Comparison of ENCODE assay signal across 8 cellular contexts in genomic region chr2:37324786-37325624, GRCh38. TPM values are rescaled to one million over a fixed set of nuclear protein-coding genes. Genes with fewer than 3 reads are reported as not detected.
DNase-seq lines count a peak whose midpoint lies in the region; ATAC-seq and TF ChIP-seq lines count a peak whose summit lies in the region.

Gene PRKD3 (minus strand): TSS chr2:37324833. CDS start chr2:37316524, 8,309 bp downstream.

- peak; percentile 34 to 74 (median 60) for TF ChIP-seq POLR2A in body of pancreas (IDR thresholded peaks at IDR 0.05)

- H3K4me1 ChIP-seq in body of pancreas (peaks cover 31% of the 10 kb centered on the region), iPS-15b (ENCODE audit: control insufficient read depth, insufficient read depth, low read length) (peaks cover 4% of the 10 kb centered on the region)

- H3K27me3 ChIP-seq in body of pancreas (no peaks in the 10 kb centered on the region), iPS-15b (ENCODE audit: control insufficient read depth, insufficient read depth, low read length) (peaks cover 21% of the 10 kb centered on the region)

- intact Hi-C loops in body of pancreas (cut with DNase I): no loop called here

- peak within 1 kb of the TSS; percentile 82 to 91 (median 85) for H3K27ac ChIP-seq in body of pancreas

- peak; percentile 93 for DNase-seq in GM10266 (ENCODE audit: extremely low spot score)
- DNase-seq in H4 (ENCODE audit: low spot score): peak; percentile 4
- peak; percentile 41 for DNase-seq in LHCN-M2 (ENCODE audit: low read depth)
- peak; percentile 41 for DNase-seq in T-helper 9 cell
- peak in 2 of 4 donors; percentile 42 to 48 for DNase-seq in body of pancreas
- no peak for DNase-seq in skeletal muscle cell (ENCODE audit: low read depth)
- no peak for DNase-seq in superior temporal gyrus (ENCODE audit: extremely low spot score)

- WGBS in body of pancreas, 2 donors: 1 to 9% methylated on average over 4 to 51 of the region's 79 CpGs

- H3K9me3 ChIP-seq in body of pancreas (no peaks in the 10 kb centered on the region), iPS-15b (ENCODE audit: control insufficient read depth, insufficient read depth, low read length) (no peaks in the 10 kb centered on the region)

- peak within 1 kb of the TSS; percentile 40 to 86 for H3K4me3 ChIP-seq in body of pancreas
- H3K4me3 ChIP-seq in iPS-15b (ENCODE audit: low read depth, low read length): peak within 1 kb of the TSS; percentile 85
- peak within 1 kb of the TSS; percentile 88 for H3K4me3 ChIP-seq in skeletal muscle cell (ENCODE audit: low read depth, low read length)

- peak; percentile 89 for ATAC-seq in body of pancreas

- TF ChIP-seq CTCF in GM10266 (IDR thresholded peaks at IDR 0.05; ENCODE audit: control insufficient read depth, insufficient read depth, low read depth, missing control alignments) (no peak), body of pancreas (IDR thresholded peaks at IDR 0.05) (peak in 2 of 7 experiments; percentile 1 to 7)

- H3K9ac ChIP-seq in iPS-15b (ENCODE audit: low read depth, low read length): peak within 1 kb of the TSS; percentile 74

- H3K36me3 ChIP-seq in body of pancreas (replicated peaks in 1 of 2; ENCODE audit: insufficient read depth in 1 of 2, low read depth in 2 of 2) (no peaks in the 10 kb centered on the region), iPS-15b (ENCODE audit: control insufficient read depth, insufficient read depth, low read length) (no peaks in the 10 kb centered on the region)

RNA-seq across cellular contexts. Expression of gene PRKD3, which starts in this region (rescaled TPM):
- 10.0 and 10.8 TPM in 2 replicates for total RNA-seq in H4 (2014; rRNA removed; shearing (Covaris generic))
- total RNA-seq in LHCN-M2 (2014; rRNA removed) (39.5 and 45.9 TPM in 2 replicates), body of pancreas (10 to 100 TPM in 1 of 2 donors, 1 to 10 TPM in 1; 8.2 to 15.3 TPM)
- 10.8 TPM for polyA plus RNA-seq in LHCN-M2 (2012)

Comparison
In these comparisons a context has a peak if more than half of its experiments do, and no peak if none do; other contexts are left out.
1. DNase-seq: peak in GM10266 (single experiment), H4 (single experiment), LHCN-M2 (single experiment) and T-helper 9 cell (single experiment); none in skeletal muscle cell (single experiment) and superior temporal gyrus (single experiment).
2. Peak in every context shown above with its lines, with median percentiles within 50 percentile points of each other: H3K4me3 ChIP-seq.